In genomic region chr1:38071530-38072266, GRCh38 we compare ENCODE assay signal across 10 cellular contexts. TPM values are rescaled to one million over a fixed set of nuclear protein-coding genes. Genes with fewer than 3 reads are reported as not detected.
DNase-seq lines count a peak whose midpoint lies in the region; ATAC-seq and TF ChIP-seq lines count a peak whose summit lies in the region.
"Had no signal": no experiment of that assay in that cellular context is flagged by ENCODE, and none has a peak within 500 bp of the region (broad histone marks: within the 10 kb centered on the region; RNA-seq: fewer than 3 reads in every experiment).

No MANE protein-coding gene starts in this region.

- H3K9ac ChIP-seq in Loucy (ENCODE audit: low read depth, low read length, poor library complexity, severe bottlenecking) = no peak overlapping the region

- peak; percentile 38 for DNase-seq in SIG-M5 treated with dmso at 0.1 percent for 504 hours (lab: John Stamatoyannopoulos, UW; ENCODE audit: unreplicated experiment)
- no peak for DNase-seq in SIG-M5 (lab: John Stamatoyannopoulos, UW)
- DNase-seq in choroid plexus epithelial cell (ENCODE audit: low read depth) = peak; percentile 81
- no peak for DNase-seq in retinal pigment epithelial cell (ENCODE audit: low read depth)
- DNase-seq in gastrocnemius medialis = no peak
- DNase-seq in T1000 (lab: John Stamatoyannopoulos, UW) = no peak

- ATAC-seq in gastrocnemius medialis (no peak), HG03439 (IDR thresholded peaks at IDR 0.05; ENCODE audit: unreplicated experiment) (no peak)

- in situ Hi-C loops in gastrocnemius medialis (cut with MboI; ENCODE audit: low sequenced_read_pairs in 4 of 4) = loop anchor here in 2 of 4 donors (25.0 kb wide), 2 partner anchors 741 to 766 kb away; no protein-coding TSS in a partner anchor

- no peaks in the 10 kb centered on the region for H3F3A ChIP-seq in Loucy (ENCODE audit: low read depth)

- H3K27me3 ChIP-seq in Loucy (ENCODE audit: insufficient read depth, low read length, poor library complexity, severe bottlenecking) (no peaks in the 10 kb centered on the region), gastrocnemius medialis (peaks cover 0 to 16% (median 0%) of the 10 kb centered on the region in 3 donors)

- no peaks in the 10 kb centered on the region for H3K36me3 ChIP-seq in Loucy (ENCODE audit: insufficient read depth, low read length)
- H3K36me3 ChIP-seq in gastrocnemius medialis = no peaks in the 10 kb centered on the region

- H3K4me1 ChIP-seq in Loucy (ENCODE audit: insufficient read depth, low read length, poor library complexity, severe bottlenecking) (no peaks in the 10 kb centered on the region), gastrocnemius medialis (no peaks in the 10 kb centered on the region)

- no peaks in the 10 kb centered on the region for H3K9me2 ChIP-seq in Loucy (replicated peaks; ENCODE audit: low read depth, low read length)

- H3K27ac ChIP-seq in gastrocnemius medialis = no peak overlapping the region
- H3K27ac ChIP-seq: epithelial cell of prostate had no signal

- no peak overlapping the region for H2AFZ ChIP-seq in Loucy (ENCODE audit: low read length)

- no peak for TF ChIP-seq POLR2A in gastrocnemius medialis (IDR thresholded peaks at IDR 0.05)

- no peaks in the 10 kb centered on the region for H4K20me1 ChIP-seq in Loucy (ENCODE audit: insufficient read depth, low read length, poor library complexity, severe bottlenecking)

- peak; percentile 52 for TF ChIP-seq CTCF in Loucy (conservative IDR thresholded peaks at IDR 0.05; ENCODE audit: low read length)
- TF ChIP-seq CTCF in choroid plexus epithelial cell (conservative IDR thresholded peaks at IDR 0.05; ENCODE audit: low read depth, low read length) = peak; percentile 73
- TF ChIP-seq CTCF in retinal pigment epithelial cell (conservative IDR thresholded peaks at IDR 0.05; ENCODE audit: low read depth, low read length) = peak; percentile 71
- no peak for TF ChIP-seq CTCF in gastrocnemius medialis (IDR thresholded peaks at IDR 0.05 in 4 of 5, conservative IDR thresholded peaks at IDR 0.05 in 1 of 5)

- no peak overlapping the region for H3K4me2 ChIP-seq in Loucy (ENCODE audit: low read depth, low read length, poor library complexity, severe bottlenecking)

- H3K79me2 ChIP-seq in Loucy (ENCODE audit: insufficient read depth, low read length) = no peaks in the 10 kb centered on the region

- no peak overlapping the region for H3K4me3 ChIP-seq in Loucy (ENCODE audit: low read length, poor library complexity, severe bottlenecking)
- H3K4me3 ChIP-seq in choroid plexus epithelial cell (ENCODE audit: low read depth, low read length) = no peak overlapping the region
- H3K4me3 ChIP-seq in retinal pigment epithelial cell (ENCODE audit: low read length) = no peak overlapping the region
- H3K4me3 ChIP-seq in gastrocnemius medialis = no peak overlapping the region

- intact Hi-C loops in gastrocnemius medialis (cut with DNase I; ENCODE audit: low total_unique reads) = loop anchor here (10.0 kb wide), 1 partner anchor 647 kb away; no protein-coding TSS in a partner anchor

- H3K9me3 ChIP-seq in Loucy (ENCODE audit: insufficient read depth, low read depth, low read length) (no peaks in the 10 kb centered on the region), gastrocnemius medialis (no peaks in the 10 kb centered on the region)

RNA-seq across cellular contexts. Expression of gene POU3F1, which starts 25.1 kb away (rescaled TPM):
- 1 to 10 TPM in 1 of 4 donors, under 1 TPM in 3; 0.13 to 2.3 (median 0.69) TPM for total RNA-seq in gastrocnemius medialis
- total RNA-seq: NCI-H460 had no signal

RNA-seq across cellular contexts. Expression of gene UTP11, which starts 59.2 kb away (rescaled TPM):
- total RNA-seq in gastrocnemius medialis = 100 to 1,000 TPM; 141 to 206 (median 186) TPM

Comparison
In these comparisons a context has a peak if more than half of its experiments do, and no peak if none do; other contexts are left out.
1. DNase-seq: peak in SIG-M5 treated with dmso at 0.1 percent for 504 hours (single experiment) and choroid plexus epithelial cell (single experiment); none in SIG-M5 (single experiment), retinal pigment epithelial cell (single experiment), gastrocnemius medialis (0 of 2) and T1000 (single experiment).
2. CTCF ChIP-seq: peak in Loucy (single experiment), choroid plexus epithelial cell (single experiment) and retinal pigment epithelial cell (single experiment); none in gastrocnemius medialis (0 of 5).